In the genomic region with DNA sequence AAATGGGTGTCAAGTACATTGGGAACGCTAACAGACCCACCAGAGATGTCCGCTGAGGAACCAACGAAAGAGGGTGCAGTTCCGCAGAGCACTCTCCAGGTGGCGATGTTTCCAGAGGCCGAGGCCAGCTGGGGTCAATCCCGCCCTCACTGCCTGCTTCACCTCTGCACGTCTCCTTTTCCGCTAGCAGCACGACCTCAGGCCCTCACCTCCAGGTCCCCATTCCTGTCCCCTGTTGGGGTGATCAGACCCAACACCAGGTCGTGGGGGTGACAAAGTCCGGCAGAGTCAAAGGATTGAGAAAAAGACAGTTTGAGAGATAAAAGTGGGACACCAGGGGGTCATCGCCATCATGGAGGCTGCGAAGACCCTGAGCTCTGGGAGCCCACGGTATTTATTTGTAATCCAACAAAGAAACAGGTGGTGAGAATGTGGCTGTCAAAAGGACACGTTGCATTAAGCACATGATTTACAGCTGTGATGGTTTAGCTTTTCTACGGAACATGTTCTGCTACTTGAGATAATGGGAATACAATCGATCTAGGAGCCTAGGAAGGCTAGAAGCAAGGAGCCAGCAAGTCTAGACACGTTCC, we compare ENCODE assay signal across 1 cellular context.
A peak's percentile ranks its signal among the peaks of the same experiment; 100 is the strongest.
TF ChIP-seq lines count a peak whose summit lies in the region.

No MANE protein-coding gene starts in this region.

TF ChIP-seq in HepG2, 621 proteins besides CTCF, POLR2A, EP300 and RAD21 (continued from another document and continues in another):
- TF ChIP-seq, protein P1, sequence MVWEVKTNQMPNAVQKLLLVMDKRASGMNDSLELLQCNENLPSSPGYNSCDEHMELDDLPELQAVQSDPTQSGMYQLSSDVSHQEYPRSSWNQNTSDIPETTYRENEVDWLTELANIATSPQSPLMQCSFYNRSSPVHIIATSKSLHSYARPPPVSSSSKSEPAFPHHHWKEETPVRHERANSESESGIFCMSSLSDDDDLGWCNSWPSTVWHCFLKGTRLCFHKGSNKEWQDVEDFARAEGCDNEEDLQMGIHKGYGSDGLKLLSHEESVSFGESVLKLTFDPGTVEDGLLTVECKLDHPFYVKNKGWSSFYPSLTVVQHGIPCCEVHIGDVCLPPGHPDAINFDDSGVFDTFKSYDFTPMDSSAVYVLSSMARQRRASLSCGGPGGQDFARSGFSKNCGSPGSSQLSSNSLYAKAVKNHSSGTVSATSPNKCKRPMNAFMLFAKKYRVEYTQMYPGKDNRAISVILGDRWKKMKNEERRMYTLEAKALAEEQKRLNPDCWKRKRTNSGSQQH (CRISPR knock-in tag; IDR thresholded peaks at IDR 0.05; ENCODE audit: low read depth), result no peak
- TF ChIP-seq, protein P2, sequence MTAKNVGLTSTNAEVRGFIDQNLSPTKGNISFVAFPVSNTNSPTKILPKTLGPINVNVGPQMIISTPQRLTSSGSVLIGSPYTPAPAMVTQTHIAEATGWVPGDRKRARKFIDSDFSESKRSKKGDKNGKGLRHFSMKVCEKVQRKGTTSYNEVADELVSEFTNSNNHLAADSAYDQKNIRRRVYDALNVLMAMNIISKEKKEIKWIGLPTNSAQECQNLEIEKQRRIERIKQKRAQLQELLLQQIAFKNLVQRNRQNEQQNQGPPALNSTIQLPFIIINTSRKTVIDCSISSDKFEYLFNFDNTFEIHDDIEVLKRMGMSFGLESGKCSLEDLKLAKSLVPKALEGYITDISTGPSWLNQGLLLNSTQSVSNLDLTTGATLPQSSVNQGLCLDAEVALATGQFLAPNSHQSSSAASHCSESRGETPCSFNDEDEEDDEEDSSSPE (CRISPR knock-in tag; IDR thresholded peaks at IDR 0.05), result 0 out of 2 replicates have a peak, but pooled peaks have one; percentile 46
- TF ChIP-seq ZKSCAN8 (CRISPR knock-in tag; IDR thresholded peaks at IDR 0.05; ENCODE audit: borderline replicate concordance) (no peak), PCBP2 (optimal IDR thresholded peaks at IDR 0.05; ENCODE audit: low read depth, low read length, poor library complexity, severe bottlenecking) (no peak), NR2C2 (CRISPR knock-in tag; IDR thresholded peaks at IDR 0.05; ENCODE audit: borderline replicate concordance) (peak; percentile 79), TEAD3 (CRISPR knock-in tag; optimal IDR thresholded peaks at IDR 0.05; ENCODE audit: borderline replicate concordance) (no peak), ZNF674 (CRISPR knock-in tag; IDR thresholded peaks at IDR 0.05; ENCODE audit: low read depth) (no peak), JUNB (CRISPR knock-in tag; IDR thresholded peaks at IDR 0.05; ENCODE audit: borderline replicate concordance) (no peak), AGO1 (IDR thresholded peaks at IDR 0.05; ENCODE audit: low read depth, low read length, poor library complexity, severe bottlenecking) (no peak), NFE2L1 (CRISPR knock-in tag; IDR thresholded peaks at IDR 0.05; ENCODE audit: borderline replicate concordance) (no peak), MYC (CRISPR knock-in tag; IDR thresholded peaks at IDR 0.05; ENCODE audit: borderline replicate concordance) (no peak), ZNF20 (CRISPR knock-in tag; IDR thresholded peaks at IDR 0.05) (no peak), ZNF768 (CRISPR knock-in tag; IDR thresholded peaks at IDR 0.05) (no peak), EZH2 (conservative IDR thresholded peaks at IDR 0.05; ENCODE audit: low read depth, low read length) (no peak), NFIB (CRISPR knock-in tag; IDR thresholded peaks at IDR 0.05; ENCODE audit: borderline replicate concordance) (no peak), ZNF460 (CRISPR knock-in tag; IDR thresholded peaks at IDR 0.05; ENCODE audit: borderline replicate concordance) (no peak), ZNF446 (CRISPR knock-in tag; IDR thresholded peaks at IDR 0.05) (no peak), CENPX (CRISPR knock-in tag; IDR thresholded peaks at IDR 0.05) (no peak), EHMT2 (IDR thresholded peaks at IDR 0.05; ENCODE audit: borderline replicate concordance, low read depth, low read length) (no peak), ATAD3A (CRISPR knock-in tag; IDR thresholded peaks at IDR 0.05) (no peak), IKZF4 (CRISPR knock-in tag; IDR thresholded peaks at IDR 0.05; ENCODE audit: borderline replicate concordance, low read depth, not compliant biosample characterization) (peak; percentile 60), MAF1 (CRISPR knock-in tag; IDR thresholded peaks at IDR 0.05; ENCODE audit: borderline replicate concordance) (no peak), ZNF451 (CRISPR knock-in tag; IDR thresholded peaks at IDR 0.05) (no peak), ZSCAN12 (CRISPR knock-in tag; IDR thresholded peaks at IDR 0.05) (no peak), SUZ12 (IDR thresholded peaks at IDR 0.05; ENCODE audit: low read depth, low read length) (no peak)
- TF ChIP-seq, protein P3, sequence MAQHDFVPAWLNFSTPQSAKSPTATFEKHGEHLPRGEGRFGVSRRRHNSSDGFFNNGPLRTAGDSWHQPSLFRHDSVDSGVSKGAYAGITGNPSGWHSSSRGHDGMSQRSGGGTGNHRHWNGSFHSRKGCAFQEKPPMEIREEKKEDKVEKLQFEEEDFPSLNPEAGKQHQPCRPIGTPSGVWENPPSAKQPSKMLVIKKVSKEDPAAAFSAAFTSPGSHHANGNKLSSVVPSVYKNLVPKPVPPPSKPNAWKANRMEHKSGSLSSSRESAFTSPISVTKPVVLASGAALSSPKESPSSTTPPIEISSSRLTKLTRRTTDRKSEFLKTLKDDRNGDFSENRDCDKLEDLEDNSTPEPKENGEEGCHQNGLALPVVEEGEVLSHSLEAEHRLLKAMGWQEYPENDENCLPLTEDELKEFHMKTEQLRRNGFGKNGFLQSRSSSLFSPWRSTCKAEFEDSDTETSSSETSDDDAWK (CRISPR knock-in tag; IDR thresholded peaks at IDR 0.05), result no peak
- TF ChIP-seq, protein P4, sequence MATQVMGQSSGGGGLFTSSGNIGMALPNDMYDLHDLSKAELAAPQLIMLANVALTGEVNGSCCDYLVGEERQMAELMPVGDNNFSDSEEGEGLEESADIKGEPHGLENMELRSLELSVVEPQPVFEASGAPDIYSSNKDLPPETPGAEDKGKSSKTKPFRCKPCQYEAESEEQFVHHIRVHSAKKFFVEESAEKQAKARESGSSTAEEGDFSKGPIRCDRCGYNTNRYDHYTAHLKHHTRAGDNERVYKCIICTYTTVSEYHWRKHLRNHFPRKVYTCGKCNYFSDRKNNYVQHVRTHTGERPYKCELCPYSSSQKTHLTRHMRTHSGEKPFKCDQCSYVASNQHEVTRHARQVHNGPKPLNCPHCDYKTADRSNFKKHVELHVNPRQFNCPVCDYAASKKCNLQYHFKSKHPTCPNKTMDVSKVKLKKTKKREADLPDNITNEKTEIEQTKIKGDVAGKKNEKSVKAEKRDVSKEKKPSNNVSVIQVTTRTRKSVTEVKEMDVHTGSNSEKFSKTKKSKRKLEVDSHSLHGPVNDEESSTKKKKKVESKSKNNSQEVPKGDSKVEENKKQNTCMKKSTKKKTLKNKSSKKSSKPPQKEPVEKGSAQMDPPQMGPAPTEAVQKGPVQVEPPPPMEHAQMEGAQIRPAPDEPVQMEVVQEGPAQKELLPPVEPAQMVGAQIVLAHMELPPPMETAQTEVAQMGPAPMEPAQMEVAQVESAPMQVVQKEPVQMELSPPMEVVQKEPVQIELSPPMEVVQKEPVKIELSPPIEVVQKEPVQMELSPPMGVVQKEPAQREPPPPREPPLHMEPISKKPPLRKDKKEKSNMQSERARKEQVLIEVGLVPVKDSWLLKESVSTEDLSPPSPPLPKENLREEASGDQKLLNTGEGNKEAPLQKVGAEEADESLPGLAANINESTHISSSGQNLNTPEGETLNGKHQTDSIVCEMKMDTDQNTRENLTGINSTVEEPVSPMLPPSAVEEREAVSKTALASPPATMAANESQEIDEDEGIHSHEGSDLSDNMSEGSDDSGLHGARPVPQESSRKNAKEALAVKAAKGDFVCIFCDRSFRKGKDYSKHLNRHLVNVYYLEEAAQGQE (IDR thresholded peaks at IDR 0.05; ENCODE audit: borderline replicate concordance in 1 of 2, low read depth in 1 of 2, low read length in 2 of 2), result no peak
- TF ChIP-seq, protein P5, sequence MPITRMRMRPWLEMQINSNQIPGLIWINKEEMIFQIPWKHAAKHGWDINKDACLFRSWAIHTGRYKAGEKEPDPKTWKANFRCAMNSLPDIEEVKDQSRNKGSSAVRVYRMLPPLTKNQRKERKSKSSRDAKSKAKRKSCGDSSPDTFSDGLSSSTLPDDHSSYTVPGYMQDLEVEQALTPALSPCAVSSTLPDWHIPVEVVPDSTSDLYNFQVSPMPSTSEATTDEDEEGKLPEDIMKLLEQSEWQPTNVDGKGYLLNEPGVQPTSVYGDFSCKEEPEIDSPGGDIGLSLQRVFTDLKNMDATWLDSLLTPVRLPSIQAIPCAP (CRISPR knock-in tag; IDR thresholded peaks at IDR 0.05; ENCODE audit: low read depth), result no peak
- TF ChIP-seq, protein P6, sequence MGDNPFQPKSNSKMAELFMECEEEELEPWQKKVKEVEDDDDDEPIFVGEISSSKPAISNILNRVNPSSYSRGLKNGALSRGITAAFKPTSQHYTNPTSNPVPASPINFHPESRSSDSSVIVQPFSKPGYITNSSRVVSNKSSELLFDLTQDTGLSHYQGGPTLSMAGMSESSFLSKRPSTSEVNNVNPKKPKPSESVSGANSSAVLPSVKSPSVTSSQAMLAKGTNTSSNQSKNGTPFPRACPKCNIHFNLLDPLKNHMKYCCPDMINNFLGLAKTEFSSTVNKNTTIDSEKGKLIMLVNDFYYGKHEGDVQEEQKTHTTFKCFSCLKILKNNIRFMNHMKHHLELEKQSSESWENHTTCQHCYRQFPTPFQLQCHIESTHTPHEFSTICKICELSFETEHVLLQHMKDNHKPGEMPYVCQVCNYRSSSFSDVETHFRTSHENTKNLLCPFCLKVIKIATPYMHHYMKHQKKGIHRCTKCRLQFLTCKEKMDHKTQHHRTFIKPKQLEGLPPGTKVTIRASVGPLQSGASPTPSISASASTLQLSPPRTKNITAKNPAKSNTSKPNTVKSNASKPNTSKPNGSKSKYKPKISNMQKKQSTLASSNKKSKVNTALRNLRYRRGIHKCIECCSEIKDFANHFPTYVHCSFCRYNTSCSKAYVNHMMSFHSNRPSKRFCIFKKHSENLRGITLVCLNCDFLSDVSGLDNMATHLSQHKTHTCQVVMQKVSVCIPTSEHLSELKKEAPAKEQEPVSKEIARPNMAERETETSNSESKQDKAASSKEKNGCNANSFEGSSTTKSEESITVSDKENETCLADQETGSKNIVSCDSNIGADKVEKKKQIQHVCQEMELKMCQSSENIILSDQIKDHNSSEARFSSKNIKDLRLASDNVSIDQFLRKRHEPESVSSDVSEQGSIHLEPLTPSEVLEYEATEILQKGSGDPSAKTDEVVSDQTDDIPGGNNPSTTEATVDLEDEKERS (CRISPR knock-in tag; IDR thresholded peaks at IDR 0.05), result no peak
- TF ChIP-seq, protein P7, sequence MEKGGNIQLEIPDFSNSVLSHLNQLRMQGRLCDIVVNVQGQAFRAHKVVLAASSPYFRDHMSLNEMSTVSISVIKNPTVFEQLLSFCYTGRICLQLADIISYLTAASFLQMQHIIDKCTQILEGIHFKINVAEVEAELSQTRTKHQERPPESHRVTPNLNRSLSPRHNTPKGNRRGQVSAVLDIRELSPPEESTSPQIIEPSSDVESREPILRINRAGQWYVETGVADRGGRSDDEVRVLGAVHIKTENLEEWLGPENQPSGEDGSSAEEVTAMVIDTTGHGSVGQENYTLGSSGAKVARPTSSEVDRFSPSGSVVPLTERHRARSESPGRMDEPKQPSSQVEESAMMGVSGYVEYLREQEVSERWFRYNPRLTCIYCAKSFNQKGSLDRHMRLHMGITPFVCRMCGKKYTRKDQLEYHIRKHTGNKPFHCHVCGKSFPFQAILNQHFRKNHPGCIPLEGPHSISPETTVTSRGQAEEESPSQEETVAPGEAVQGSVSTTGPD (CRISPR knock-in tag; IDR thresholded peaks at IDR 0.05), result no peak
- TF ChIP-seq, protein P8, sequence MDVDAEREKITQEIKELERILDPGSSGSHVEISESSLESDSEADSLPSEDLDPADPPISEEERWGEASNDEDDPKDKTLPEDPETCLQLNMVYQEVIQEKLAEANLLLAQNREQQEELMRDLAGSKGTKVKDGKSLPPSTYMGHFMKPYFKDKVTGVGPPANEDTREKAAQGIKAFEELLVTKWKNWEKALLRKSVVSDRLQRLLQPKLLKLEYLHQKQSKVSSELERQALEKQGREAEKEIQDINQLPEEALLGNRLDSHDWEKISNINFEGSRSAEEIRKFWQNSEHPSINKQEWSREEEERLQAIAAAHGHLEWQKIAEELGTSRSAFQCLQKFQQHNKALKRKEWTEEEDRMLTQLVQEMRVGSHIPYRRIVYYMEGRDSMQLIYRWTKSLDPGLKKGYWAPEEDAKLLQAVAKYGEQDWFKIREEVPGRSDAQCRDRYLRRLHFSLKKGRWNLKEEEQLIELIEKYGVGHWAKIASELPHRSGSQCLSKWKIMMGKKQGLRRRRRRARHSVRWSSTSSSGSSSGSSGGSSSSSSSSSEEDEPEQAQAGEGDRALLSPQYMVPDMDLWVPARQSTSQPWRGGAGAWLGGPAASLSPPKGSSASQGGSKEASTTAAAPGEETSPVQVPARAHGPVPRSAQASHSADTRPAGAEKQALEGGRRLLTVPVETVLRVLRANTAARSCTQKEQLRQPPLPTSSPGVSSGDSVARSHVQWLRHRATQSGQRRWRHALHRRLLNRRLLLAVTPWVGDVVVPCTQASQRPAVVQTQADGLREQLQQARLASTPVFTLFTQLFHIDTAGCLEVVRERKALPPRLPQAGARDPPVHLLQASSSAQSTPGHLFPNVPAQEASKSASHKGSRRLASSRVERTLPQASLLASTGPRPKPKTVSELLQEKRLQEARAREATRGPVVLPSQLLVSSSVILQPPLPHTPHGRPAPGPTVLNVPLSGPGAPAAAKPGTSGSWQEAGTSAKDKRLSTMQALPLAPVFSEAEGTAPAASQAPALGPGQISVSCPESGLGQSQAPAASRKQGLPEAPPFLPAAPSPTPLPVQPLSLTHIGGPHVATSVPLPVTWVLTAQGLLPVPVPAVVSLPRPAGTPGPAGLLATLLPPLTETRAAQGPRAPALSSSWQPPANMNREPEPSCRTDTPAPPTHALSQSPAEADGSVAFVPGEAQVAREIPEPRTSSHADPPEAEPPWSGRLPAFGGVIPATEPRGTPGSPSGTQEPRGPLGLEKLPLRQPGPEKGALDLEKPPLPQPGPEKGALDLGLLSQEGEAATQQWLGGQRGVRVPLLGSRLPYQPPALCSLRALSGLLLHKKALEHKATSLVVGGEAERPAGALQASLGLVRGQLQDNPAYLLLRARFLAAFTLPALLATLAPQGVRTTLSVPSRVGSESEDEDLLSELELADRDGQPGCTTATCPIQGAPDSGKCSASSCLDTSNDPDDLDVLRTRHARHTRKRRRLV (CRISPR knock-in tag; IDR thresholded peaks at IDR 0.05), result no peak
- TF ChIP-seq, protein P9, sequence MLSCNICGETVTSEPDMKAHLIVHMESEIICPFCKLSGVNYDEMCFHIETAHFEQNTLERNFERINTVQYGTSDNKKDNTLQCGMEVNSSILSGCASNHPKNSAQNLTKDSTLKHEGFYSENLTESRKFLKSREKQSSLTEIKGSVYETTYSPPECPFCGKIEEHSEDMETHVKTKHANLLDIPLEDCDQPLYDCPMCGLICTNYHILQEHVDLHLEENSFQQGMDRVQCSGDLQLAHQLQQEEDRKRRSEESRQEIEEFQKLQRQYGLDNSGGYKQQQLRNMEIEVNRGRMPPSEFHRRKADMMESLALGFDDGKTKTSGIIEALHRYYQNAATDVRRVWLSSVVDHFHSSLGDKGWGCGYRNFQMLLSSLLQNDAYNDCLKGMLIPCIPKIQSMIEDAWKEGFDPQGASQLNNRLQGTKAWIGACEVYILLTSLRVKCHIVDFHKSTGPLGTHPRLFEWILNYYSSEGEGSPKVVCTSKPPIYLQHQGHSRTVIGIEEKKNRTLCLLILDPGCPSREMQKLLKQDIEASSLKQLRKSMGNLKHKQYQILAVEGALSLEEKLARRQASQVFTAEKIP (CRISPR knock-in tag; IDR thresholded peaks at IDR 0.05; ENCODE audit: borderline replicate concordance), result no peak
